In the genomic region with DNA sequence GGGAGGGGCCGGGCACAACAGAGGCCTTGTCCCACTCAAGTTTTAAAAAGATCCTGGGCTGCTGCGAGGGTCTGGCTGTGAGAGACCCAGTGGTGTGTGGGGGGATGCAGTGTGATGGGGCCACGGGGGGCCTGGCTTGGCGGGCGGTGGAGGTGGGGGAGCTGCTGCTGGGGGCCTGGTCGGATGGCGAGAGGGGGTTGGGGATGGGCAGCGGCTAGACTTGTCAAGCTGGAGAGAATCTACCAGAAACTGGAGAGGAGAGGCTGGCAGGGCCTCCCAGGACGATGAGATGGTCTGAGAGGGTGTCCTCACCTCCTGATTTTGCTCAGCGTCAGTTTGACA, we compare ENCODE assay signal across 22 cellular contexts. TPM values are rescaled to one million over a fixed set of nuclear protein-coding genes. Genes with fewer than 3 reads are reported as not detected.
DNase-seq lines count a peak whose midpoint lies in the region; ATAC-seq and TF ChIP-seq lines count a peak whose summit lies in the region.
"Had no signal": no experiment of that assay in that cellular context is flagged by ENCODE, and none has a peak within 500 bp of the region (broad histone marks: within the 10 kb centered on the region; RNA-seq: fewer than 3 reads in every experiment).

No MANE protein-coding gene starts in this region.

- peaks cover 24% of the 10 kb centered on the region for H3K4me1 Mint-ChIP-seq in activated T-cell treated with anti-CD3 and anti-CD28 coated beads, Interleukin-2, amount 50 U/mL, for 24 hours (ENCODE audit: low read depth)
- peaks cover 29% of the 10 kb centered on the region for H3K4me1 Mint-ChIP-seq in activated T-cell treated with anti-CD3 and anti-CD28 coated beads, Interleukin-2, amount 50 U/mL, for 72 hours (ENCODE audit: low read depth)
- H3K4me1 Mint-ChIP-seq in T-helper 17 cell = peaks cover 12% of the 10 kb centered on the region
- peaks cover 26 to 42% of the 10 kb centered on the region in 2 donors for H3K4me1 Mint-ChIP-seq in stimulated activated naive B cell treated with anti-CD40 and anti-IgM and Interleukin-4, amounts not matched to agents 10 μg/mL and 1 μg/mL and 100 μg/mL, for 72 hours

- no peaks in the 10 kb centered on the region for H3K9me3 Mint-ChIP-seq in activated T-cell treated with anti-CD3 and anti-CD28 coated beads, Interleukin-2, amount 50 U/mL, for 24 hours
- no peaks in the 10 kb centered on the region for H3K9me3 Mint-ChIP-seq in activated T-cell treated with anti-CD3 and anti-CD28 coated beads, Interleukin-2, amount 50 U/mL, for 72 hours
- H3K9me3 Mint-ChIP-seq in stimulated activated naive B cell treated with anti-CD40 and anti-IgM and Interleukin-4, amounts not matched to agents 10 μg/mL and 1 μg/mL and 100 μg/mL, for 72 hours = no peaks in the 10 kb centered on the region
- H3K9me3 Mint-ChIP-seq: CD8-positive, alpha-beta T cell had no signal

- no peak for ATAC-seq in activated T-cell treated with anti-CD3 and anti-CD28 coated beads, Interleukin-2, amount 50 U/mL, for 72 hours (replicated peaks in 1 of 2)
- ATAC-seq in T-helper 17 cell (no peak), HG02852 (IDR thresholded peaks at IDR 0.05; ENCODE audit: unreplicated experiment) (no peak)
- no peak for ATAC-seq in stimulated activated naive B cell treated with anti-CD40 and anti-IgM and Interleukin-4, amounts not matched to agents 10 μg/mL and 1 μg/mL and 100 μg/mL, for 72 hours (replicated peaks)
- ATAC-seq: CD8-positive, alpha-beta T cell; GM12878 had no signal

- no peak for DNase-seq in activated T-cell treated with anti-CD3 and anti-CD28 coated beads, Interleukin-2, amount 50 U/mL, for 24 hours
- DNase-seq in activated T-cell treated with anti-CD3 and anti-CD28 coated beads, Interleukin-2, amount 50 U/mL, for 72 hours = no peak
- no peak for DNase-seq in T-helper 17 cell
- no peak for DNase-seq in stimulated activated naive B cell treated with anti-CD40 and anti-IgM and Interleukin-4, amounts not matched to agents 10 μg/mL and 1 μg/mL and 100 μg/mL, for 72 hours
- no peak for DNase-seq in stimulated activated CD4-positive, alpha-beta T cell treated with anti-CD3 and anti-CD28 coated beads, Interleukin-1b, Interleukin-23, amount 100 ng/mL, for 48 hours
- no peak for DNase-seq in activated T-cell treated with anti-CD3 and anti-CD28 coated beads for 4 hours
- DNase-seq: 8988T; CD8-positive, alpha-beta T cell; DMS 273 treated with DMSO at 0.1 percent for 48 hours; DMS53; DND-41; EL; GM23248; IMR-90 had no signal

- H3K27me3 Mint-ChIP-seq in activated T-cell treated with anti-CD3 and anti-CD28 coated beads, Interleukin-2, amount 50 U/mL, for 24 hours = no peaks in the 10 kb centered on the region
- no peaks in the 10 kb centered on the region for H3K27me3 Mint-ChIP-seq in activated T-cell treated with anti-CD3 and anti-CD28 coated beads, Interleukin-2, amount 50 U/mL, for 72 hours (ENCODE audit: low read depth)
- H3K27me3 Mint-ChIP-seq in T-helper 17 cell = no peaks in the 10 kb centered on the region
- no peaks in the 10 kb centered on the region for H3K27me3 Mint-ChIP-seq in stimulated activated naive B cell treated with anti-CD40 and anti-IgM and Interleukin-4, amounts not matched to agents 10 μg/mL and 1 μg/mL and 100 μg/mL, for 72 hours

- H3K36me3 Mint-ChIP-seq in activated T-cell treated with anti-CD3 and anti-CD28 coated beads, Interleukin-2, amount 50 U/mL, for 24 hours (ENCODE audit: low read depth) = peaks cover 80% of the 10 kb centered on the region
- H3K36me3 Mint-ChIP-seq in activated T-cell treated with anti-CD3 and anti-CD28 coated beads, Interleukin-2, amount 50 U/mL, for 72 hours (ENCODE audit: insufficient read depth in 2 of 2) = peaks cover 8 to 25% of the 10 kb centered on the region in 2 donors
- no peaks in the 10 kb centered on the region for H3K36me3 Mint-ChIP-seq in T-helper 17 cell (ENCODE audit: low read depth)
- H3K36me3 Mint-ChIP-seq in stimulated activated naive B cell treated with anti-CD40 and anti-IgM and Interleukin-4, amounts not matched to agents 10 μg/mL and 1 μg/mL and 100 μg/mL, for 72 hours = peaks cover 46 to 61% of the 10 kb centered on the region in 2 donors

- peak; percentile 13 for TF ChIP-seq POLR2A in GM18526 (IDR thresholded peaks at IDR 0.05; ENCODE audit: extremely low read depth, insufficient read length)

- no peaks in the 10 kb centered on the region for H3K9me3 ChIP-seq in T-helper 17 cell (ENCODE audit: control insufficient read depth, low read length, poor library complexity, severe bottlenecking)
- H3K9me3 ChIP-seq: BLaER1, HAP-1 had no signal

- H3K27ac Mint-ChIP-seq in activated T-cell treated with anti-CD3 and anti-CD28 coated beads, Interleukin-2, amount 50 U/mL, for 24 hours = peak overlapping the region; percentile 41
- H3K27ac Mint-ChIP-seq in activated T-cell treated with anti-CD3 and anti-CD28 coated beads, Interleukin-2, amount 50 U/mL, for 72 hours = no peak overlapping the region
- H3K27ac Mint-ChIP-seq in T-helper 17 cell = peak overlapping the region; percentile 51
- H3K27ac Mint-ChIP-seq in stimulated activated naive B cell treated with anti-CD40 and anti-IgM and Interleukin-4, amounts not matched to agents 10 μg/mL and 1 μg/mL and 100 μg/mL, for 72 hours = peak overlapping the region; percentile 66
- H3K27ac Mint-ChIP-seq: CD8-positive, alpha-beta T cell had no signal

- no peak overlapping the region for H3K4me3 Mint-ChIP-seq in activated T-cell treated with anti-CD3 and anti-CD28 coated beads, Interleukin-2, amount 50 U/mL, for 24 hours
- no peak overlapping the region for H3K4me3 Mint-ChIP-seq in activated T-cell treated with anti-CD3 and anti-CD28 coated beads, Interleukin-2, amount 50 U/mL, for 72 hours
- H3K4me3 Mint-ChIP-seq in T-helper 17 cell = no peak overlapping the region
- H3K4me3 Mint-ChIP-seq in stimulated activated naive B cell treated with anti-CD40 and anti-IgM and Interleukin-4, amounts not matched to agents 10 μg/mL and 1 μg/mL and 100 μg/mL, for 72 hours = no peak overlapping the region
- H3K4me3 Mint-ChIP-seq: CD8-positive, alpha-beta T cell had no signal

RNA-seq across cellular contexts. Expression of gene RPS21, which starts 5.1 kb away (rescaled TPM):
- 1,000 to 10,000 TPM; 2,573 to 2,599 TPM for total RNA-seq in activated T-cell treated with anti-CD3 and anti-CD28 coated beads, Interleukin-2, amount 50 U/mL, for 72 hours
- 1,000 to 10,000 TPM; 2,821 to 2,836 TPM for total RNA-seq in T-helper 17 cell

RNA-seq across cellular contexts. Expression of gene CABLES2, which starts 15.0 kb away (rescaled TPM):
- 1 to 10 TPM; 7.1 to 8.3 TPM for total RNA-seq in activated T-cell treated with anti-CD3 and anti-CD28 coated beads, Interleukin-2, amount 50 U/mL, for 72 hours
- 1 to 10 TPM; 4.5 to 5.6 TPM for total RNA-seq in T-helper 17 cell

RNA-seq across cellular contexts. Expression of gene LAMA5, which starts 24.9 kb away (rescaled TPM):
- total RNA-seq in activated T-cell treated with anti-CD3 and anti-CD28 coated beads, Interleukin-2, amount 50 U/mL, for 72 hours = under 1 TPM; 0.86 to 0.99 TPM
- total RNA-seq in T-helper 17 cell = under 1 TPM; 0.50 to 0.72 TPM

RNA-seq across cellular contexts. Expression of gene RBBP8NL, which starts 35.3 kb away (rescaled TPM):
- not detected for total RNA-seq in activated T-cell treated with anti-CD3 and anti-CD28 coated beads, Interleukin-2, amount 50 U/mL, for 72 hours
- not detected for total RNA-seq in T-helper 17 cell
- total RNA-seq: A673; CD8-positive, alpha-beta T cell; G401; GM12878; GM23248; H4; IMR-90 had no signal
